ENCODE assay signal across 8 cellular contexts in genomic region chr1:35769759-35770446, GRCh38. TPM values are rescaled to one million over a fixed set of nuclear protein-coding genes. Genes with fewer than 3 reads are reported as not detected.
DNase-seq lines count a peak whose midpoint lies in the region; ATAC-seq and TF ChIP-seq lines count a peak whose summit lies in the region.

CLSPN (minus strand) TSS chr1:35769978; CDS start chr1:35769870, 108 bp downstream.

- H3K9ac ChIP-seq in mucosa of stomach (ENCODE audit: low read length), result peak within 1 kb of the TSS; percentile 90

- no peaks in the 10 kb centered on the region for H3K9me3 ChIP-seq in PC-9 (ENCODE audit: insufficient read depth, low read depth)
- no peaks in the 10 kb centered on the region for H3K9me3 ChIP-seq in mucosa of stomach (ENCODE audit: control insufficient read depth, low read length)

- no peaks in the 10 kb centered on the region for H3K27me3 ChIP-seq in PC-9 (ENCODE audit: insufficient read depth, low read depth)
- no peaks in the 10 kb centered on the region for H3K27me3 ChIP-seq in mucosa of stomach (ENCODE audit: control insufficient read depth, insufficient read depth, low read length)

- CTCF ChIA-PET in PC-9 (lab: Charles Lee), result interaction anchor here (0.6 to 2.4 kb wide), 7 partner anchors 10 to 918 kb away, joined by 3 to 19 read pairs (median 4); no protein-coding TSS in a partner anchor

- H2AFZ ChIP-seq in PC-9, result peak within 1 kb of the TSS; percentile 100

- peaks cover 5% of the 10 kb centered on the region; the same call in 1 of the 2 replicates for H3K4me1 ChIP-seq in PC-9 (replicated peaks; ENCODE audit: insufficient read depth)
- peaks cover 4% of the 10 kb centered on the region for H3K4me1 ChIP-seq in mucosa of stomach (ENCODE audit: control insufficient read depth, insufficient read depth, low read length)

- H4K20me1 ChIP-seq in PC-9 (ENCODE audit: insufficient read depth), result no peaks in the 10 kb centered on the region

- DNase-seq in DMS153 (lab: John Stamatoyannopoulos, UW), result peak; percentile 98
- DNase-seq in Jurkat, Clone E6-1 (ENCODE audit: low read depth, low spot score), result peak; percentile 97
- DNase-seq in PC-9, result peak; percentile 90 to 98
- DNase-seq in activated T-cell treated with anti-CD3 and anti-CD28 coated beads, Interleukin-2, amount 50 U/mL, for 1 hour, result peak; percentile 92
- DNase-seq in erythroblast (lab: John Stamatoyannopoulos, UW), result peak; percentile 97 to 98
- peak; percentile 85 to 87 for DNase-seq in stimulated activated CD8-positive, alpha-beta memory T cell treated with anti-CD3 and anti-CD28 coated beads, Interleukin-7, amount 100 ng/mL, for 1 hour (ENCODE audit: low read depth in 2 of 2)

- H3K36me3 ChIP-seq in PC-9 (ENCODE audit: low read depth) (no peaks in the 10 kb centered on the region), mucosa of stomach (ENCODE audit: control insufficient read depth, insufficient read depth, low read length) (no peaks in the 10 kb centered on the region)

- TF ChIP-seq POLR2A in erythroblast (IDR thresholded peaks at IDR 0.05; ENCODE audit: low read length), result peak; percentile 98

- H3F3A ChIP-seq in PC-9 (ENCODE audit: insufficient read depth, low read depth), result peaks cover 4% of the 10 kb centered on the region; the same call in 1 of the 2 replicates

- no peak for TF ChIP-seq CTCF in PC-9 (conservative IDR thresholded peaks at IDR 0.05)

- BruUV-seq in PC-9 (replicated peaks; lab: Mats Ljungman, UMichigan), result TSS peak; percentile 68

- H3K4me3 ChIP-seq in Jurkat, Clone E6-1 (ENCODE audit: low read length), result peak within 1 kb of the TSS; percentile 71
- peak within 1 kb of the TSS; percentile 99 for H3K4me3 ChIP-seq in PC-9
- peak within 1 kb of the TSS; percentile 95 for H3K4me3 ChIP-seq in mucosa of stomach (ENCODE audit: low read length)

- intact Hi-C loops in PC-9 (cut with micrococcal nuclease; ENCODE audit: unreplicated experiment), result loop anchor here (5.0 kb wide), 4 partner anchors 43 to 918 kb away; partner anchors contain the start of gene PSMB2

- no peak within 1 kb of the TSS for H3K27ac ChIP-seq in PC-9

- peaks cover 13% of the 10 kb centered on the region for H3K79me2 ChIP-seq in PC-9 (ENCODE audit: low read depth)

- POLR2A ChIA-PET in PC-9 (lab: Charles Lee; ENCODE audit: unreplicated experiment), result interaction anchor here (0.5 to 0.9 kb wide), 11 partner anchors 10 to 1712 kb away, joined by 3 to 18 read pairs (median 3); partner anchors contain the start of gene ZMYM6

- ATAC-seq in GM21619 (IDR thresholded peaks at IDR 0.05; ENCODE audit: unreplicated experiment), result peak; percentile 90

- H3K9me2 ChIP-seq in PC-9 (ENCODE audit: insufficient read depth), result no peaks in the 10 kb centered on the region

- H3K4me2 ChIP-seq in PC-9, result peak within 1 kb of the TSS; percentile 84

RNA-seq across cellular contexts. Expression of gene CLSPN, which starts in this region (rescaled TPM):
- polyA plus RNA-seq in Jurkat, Clone E6-1 (2012; ENCODE audit: insufficient read depth, insufficient read length), result 23.4 TPM
- total RNA-seq in PC-9 (2021), result 18.9 and 26.7 TPM in 2 replicates
